In genomic region chr18:24212939-24213338, GRCh38 we compare ENCODE assay signal across 13 cellular contexts.
DNase-seq lines count a peak whose midpoint lies in the region; ATAC-seq and TF ChIP-seq lines count a peak whose summit lies in the region.
"Had no signal": no experiment of that assay in that cellular context is flagged by ENCODE, and none has a peak within 500 bp of the region (broad histone marks: within the 10 kb centered on the region; RNA-seq: fewer than 3 reads in every experiment).

No MANE protein-coding gene starts in this region.

- H3T11ph ChIP-seq in H9 (ENCODE audit: low read length): no peak overlapping the region

- peaks cover 22 to 26% of the 10 kb centered on the region in 2 experiments for H3K4me1 Mint-ChIP-seq in H9
- H3K4me1 Mint-ChIP-seq: T-cell had no signal

- H3K9me3 ChIP-seq in H9 (ENCODE audit: control insufficient read depth, low read depth, low read length): no peaks in the 10 kb centered on the region

- no peak overlapping the region for H3K9ac ChIP-seq in rectal smooth muscle tissue (ENCODE audit: low read length)
- H3K9ac ChIP-seq in H9 (ENCODE audit: extremely low read depth, insufficient read length, low read length): no peak overlapping the region

- no peak overlapping the region for H2AK5ac ChIP-seq in H9 (ENCODE audit: insufficient read length, low read length)

- no peak overlapping the region for H3K4me3 Mint-ChIP-seq in H9
- H3K4me3 Mint-ChIP-seq: dendritic cell treated with granulocyte-macrophage colony-stimulating factor and Interleukin-4, amounts not matched to agents 40 ng/mL and 50 ng/mL, for 4 days; stimulated activated naive B cell treated with anti-CD40 and anti-IgM and Interleukin-4, amounts not matched to agents 10 μg/mL and 1 μg/mL and 100 μg/mL, for 72 hours; T-cell had no signal

- ATAC-seq in GM18868 (IDR thresholded peaks at IDR 0.05; ENCODE audit: unreplicated experiment) (no peak), HG03521 (IDR thresholded peaks at IDR 0.05; ENCODE audit: unreplicated experiment) (no peak), HG02840 (IDR thresholded peaks at IDR 0.05; ENCODE audit: low FRiP score, unreplicated experiment) (no peak)
- ATAC-seq: stimulated activated naive B cell treated with anti-CD40 and anti-IgM and Interleukin-4, amounts not matched to agents 10 μg/mL and 1 μg/mL and 100 μg/mL, for 72 hours; T-cell had no signal

- H4K5ac ChIP-seq in H9 (ENCODE audit: insufficient read length, low read depth, low read length): no peak overlapping the region

- H3K4me1 ChIP-seq in rectal smooth muscle tissue (ENCODE audit: control insufficient read depth, insufficient read depth, low read length) (peaks cover 12% of the 10 kb centered on the region), H9 (ENCODE audit: insufficient read depth, low read length) (peaks cover 7% of the 10 kb centered on the region; the same call in 1 of the 2 replicates)

- no peak overlapping the region for H2BK5ac ChIP-seq in H9 (ENCODE audit: insufficient read length, low read length)

- no CpG with 5 or more reads among the region's 6 CpGs for WGBS in H9 (ENCODE audit: extremely low coverage, insufficient read length, low lambda C conversion rate)

- H3K27ac ChIP-seq in RWPE1: peak overlapping the region; percentile 86
- H3K27ac ChIP-seq in rectal smooth muscle tissue (ENCODE audit: low read depth, low read length): peak overlapping the region; percentile 14
- no peak overlapping the region for H3K27ac ChIP-seq in H9 (ENCODE audit: insufficient read length, low read depth, low read length)

- no peak overlapping the region for H3K18ac ChIP-seq in H9 (ENCODE audit: insufficient read length, low read depth, low read length)

- POLR2A ChIA-PET in RWPE1 (lab: Yijun Ruan, JAX; ENCODE audit: low non-redundant PET): no interaction called here

- no peak overlapping the region for H4K8ac ChIP-seq in H9 (replicated peaks; ENCODE audit: insufficient read length, low read depth, low read length)

- TF ChIP-seq CTCF in RWPE1 (conservative IDR thresholded peaks at IDR 0.05; ENCODE audit: low read depth) (no peak), H9 (conservative IDR thresholded peaks at IDR 0.05) (no peak)

- H3K4me3 ChIP-seq in rectal smooth muscle tissue (ENCODE audit: low read length): no peak overlapping the region

- no peak overlapping the region for H3K27ac Mint-ChIP-seq in H9
- H3K27ac Mint-ChIP-seq: dendritic cell treated with granulocyte-macrophage colony-stimulating factor and Interleukin-4, amounts not matched to agents 40 ng/mL and 50 ng/mL, for 4 days; stimulated activated naive B cell treated with anti-CD40 and anti-IgM and Interleukin-4, amounts not matched to agents 10 μg/mL and 1 μg/mL and 100 μg/mL, for 72 hours; T-cell had no signal

- H3K23ac ChIP-seq in H9 (ENCODE audit: insufficient read length, low read depth, low read length): no peak overlapping the region

- H3K27me3 Mint-ChIP-seq in H9 (ENCODE audit: low read depth): no peaks in the 10 kb centered on the region
- H3K27me3 Mint-ChIP-seq: dendritic cell treated with granulocyte-macrophage colony-stimulating factor and Interleukin-4, amounts not matched to agents 40 ng/mL and 50 ng/mL, for 4 days; stimulated activated naive B cell treated with anti-CD40 and anti-IgM and Interleukin-4, amounts not matched to agents 10 μg/mL and 1 μg/mL and 100 μg/mL, for 72 hours; T-cell had no signal

- peaks cover 0 to 4% (median 3%) of the 10 kb centered on the region in 3 experiments; a peak in 4 of 7 replicates for H3K36me3 Mint-ChIP-seq in H9 (ENCODE audit: insufficient read depth in 1 of 3, low read depth in 3 of 3)
- H3K36me3 Mint-ChIP-seq: T-cell had no signal

- H3K79me1 ChIP-seq in H9 (ENCODE audit: insufficient read depth, low read depth, low read length, poor library complexity, severe bottlenecking): no peaks in the 10 kb centered on the region

- H3K27me3 ChIP-seq in rectal smooth muscle tissue (ENCODE audit: control insufficient read depth, insufficient read depth, low read length): no peaks in the 10 kb centered on the region
- no peaks in the 10 kb centered on the region for H3K27me3 ChIP-seq in H9 (ENCODE audit: insufficient read depth, low read length)

- H3K23me2 ChIP-seq in H9 (ENCODE audit: insufficient read length, low read depth, low read length, poor library complexity, severe bottlenecking): no peaks in the 10 kb centered on the region

- no peak overlapping the region for H2BK12ac ChIP-seq in H9 (ENCODE audit: insufficient read length, low read depth, low read length)

- H3K14ac ChIP-seq in H9 (ENCODE audit: insufficient read depth, low read length): no peak overlapping the region

- no peaks in the 10 kb centered on the region for H4K20me1 ChIP-seq in H9 (ENCODE audit: control insufficient read depth, insufficient read depth, insufficient read length)

- H2BK20ac ChIP-seq in H9 (ENCODE audit: low read depth, low read length, poor library complexity, severe bottlenecking): no peak overlapping the region

- H3K4me2 ChIP-seq in H9 (ENCODE audit: insufficient read depth, insufficient read length, low read length): no peak overlapping the region

- H2BK120ac ChIP-seq in H9 (ENCODE audit: low read depth, low read length, poor library complexity, severe bottlenecking): no peak overlapping the region

- no peak overlapping the region for H3K56ac ChIP-seq in H9 (ENCODE audit: insufficient read length, low read depth, low read length)

- H2BK15ac ChIP-seq in H9 (ENCODE audit: low read depth, low read length): no peak overlapping the region

- DNase-seq in ELR (ENCODE audit: low read depth): peak; percentile 95
- peak; percentile 87 for DNase-seq in RWPE1 (ENCODE audit: low spot score)
- peak; percentile 39 for DNase-seq in fibroblast of gingiva (ENCODE audit: low read depth)
- DNase-seq in H9: no peak
- DNase-seq: activated T-cell treated with anti-CD3 and anti-CD28 coated beads for 4 hours; DMS79 treated with DMSO at 0.1 percent for 48 hours; stimulated activated naive B cell treated with anti-CD40 and anti-IgM and Interleukin-4, amounts not matched to agents 10 μg/mL and 1 μg/mL and 100 μg/mL, for 72 hours; T-cell had no signal

- CTCF ChIA-PET in RWPE1 (lab: Yijun Ruan, JAX): interaction anchor here (0.6 to 0.7 kb wide), 3 partner anchors 47 to 278 kb away, joined by 3 read pairs; no protein-coding TSS in a partner anchor

- H3K79me2 ChIP-seq in H9 (ENCODE audit: insufficient read depth, low read length): no peaks in the 10 kb centered on the region

- no peak overlapping the region for H2AFZ ChIP-seq in H9 (ENCODE audit: low read length)

- no peak overlapping the region for H3K4ac ChIP-seq in H9 (ENCODE audit: low read depth, low read length)

- H3K36me3 ChIP-seq in rectal smooth muscle tissue (ENCODE audit: control insufficient read depth, insufficient read depth, low read length): no peaks in the 10 kb centered on the region

- no peak overlapping the region for H4K91ac ChIP-seq in H9 (ENCODE audit: insufficient read length, low read depth, low read length)

- no peaks in the 10 kb centered on the region for H3K9me3 Mint-ChIP-seq in H9
- H3K9me3 Mint-ChIP-seq: dendritic cell treated with granulocyte-macrophage colony-stimulating factor and Interleukin-4, amounts not matched to agents 40 ng/mL and 50 ng/mL, for 4 days; stimulated activated naive B cell treated with anti-CD40 and anti-IgM and Interleukin-4, amounts not matched to agents 10 μg/mL and 1 μg/mL and 100 μg/mL, for 72 hours; T-cell had no signal
